Comparison of ENCODE assay signal across 1 cellular context in the genomic region with DNA sequence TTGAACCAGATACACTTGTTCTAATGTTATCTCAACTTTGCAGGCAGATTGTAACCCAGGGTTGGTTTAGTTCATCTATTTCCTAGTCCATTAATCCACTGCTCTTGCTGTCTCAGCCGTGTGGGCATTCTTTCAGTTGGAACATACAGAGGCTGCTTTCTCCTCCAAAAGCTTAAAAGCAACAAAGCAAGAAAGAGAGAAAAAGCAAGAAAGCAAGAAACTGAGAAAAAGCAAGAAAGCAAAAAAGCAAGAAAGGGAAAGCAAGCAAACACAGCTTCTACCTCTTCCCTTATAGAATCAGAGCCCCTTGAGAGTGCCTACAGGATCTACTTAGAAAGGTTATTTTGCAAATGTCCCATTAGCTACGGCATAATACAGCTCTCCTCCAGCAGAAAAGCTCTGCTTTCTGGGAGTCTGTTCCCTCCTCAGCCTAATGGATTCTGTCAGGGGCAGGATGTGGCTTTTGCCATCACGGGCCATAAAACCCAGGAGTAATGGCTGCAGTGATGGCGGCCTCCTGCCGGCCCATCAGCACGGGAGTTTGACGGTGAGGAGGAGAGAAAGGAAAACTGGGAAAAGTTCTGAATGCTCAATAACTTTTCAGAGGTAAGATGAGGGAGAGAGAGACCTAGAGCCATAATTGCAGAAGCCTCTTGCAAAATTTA.
A peak's percentile ranks its signal among the peaks of the same experiment; 100 is the strongest.
TF ChIP-seq lines count a peak whose summit lies in the region.

No MANE protein-coding gene starts in this region.

TF ChIP-seq in K562, 482 proteins besides CTCF, POLR2A, EP300 and RAD21 (continued from another document and continues in another):
- TF ChIP-seq CHD1 (IDR thresholded peaks at IDR 0.05; ENCODE audit: low read length) (no peak), CBX2 (IDR thresholded peaks at IDR 0.05; ENCODE audit: insufficient read depth, low read length, poor library complexity, severe bottlenecking) (no peak), SAFB (IDR thresholded peaks at IDR 0.05; ENCODE audit: borderline replicate concordance, low read depth, low read length) (no peak), MEF2D (tag; conservative IDR thresholded peaks at IDR 0.05; ENCODE audit: low read depth) (no peak), ZC3H11A (IDR thresholded peaks at IDR 0.05; ENCODE audit: low read depth, low read length) (no peak), MYBL2 (IDR thresholded peaks at IDR 0.05; ENCODE audit: low read depth) (no peak), MYBL2 (CRISPR knock-in tag; IDR thresholded peaks at IDR 0.05; ENCODE audit: borderline replicate concordance) (no peak), SNIP1 (IDR thresholded peaks at IDR 0.05; ENCODE audit: low read depth) (no peak), HDAC6 (IDR thresholded peaks at IDR 0.05; ENCODE audit: low read depth, low read length) (no peak), ZNF24 (IDR thresholded peaks at IDR 0.05) (no peak), PYGO2 (tag; IDR thresholded peaks at IDR 0.05) (peak; percentile 50; the same call in 1 of the 2 replicates), ZC3H8 (IDR thresholded peaks at IDR 0.05) (no peak), EWSR1 (IDR thresholded peaks at IDR 0.05; ENCODE audit: borderline replicate concordance, low read depth, partially characterized antibody) (no peak), CHD2 (IDR thresholded peaks at IDR 0.05; ENCODE audit: low read depth, low read length) (no peak), FOXJ3 (CRISPR knock-in tag; IDR thresholded peaks at IDR 0.05) (no peak), CREM (IDR thresholded peaks at IDR 0.05; ENCODE audit: low read depth) (peak; percentile 2; the same call in 1 of the 2 replicates), ZNF444 (CRISPR knock-in tag; IDR thresholded peaks at IDR 0.05) (no peak), NELFE (IDR thresholded peaks at IDR 0.05; ENCODE audit: insufficient read depth, insufficient read length) (no peak), RHOXF2B (CRISPR knock-in tag; conservative IDR thresholded peaks at IDR 0.05) (no peak), KLF10 (CRISPR knock-in tag; IDR thresholded peaks at IDR 0.05) (no peak), SAFB2 (IDR thresholded peaks at IDR 0.05; ENCODE audit: borderline replicate concordance, low read depth, low read length, severe bottlenecking) (no peak), HNRNPH1 (optimal IDR thresholded peaks at IDR 0.05; ENCODE audit: low read depth, low read length) (no peak), SNRNP70 (optimal IDR thresholded peaks at IDR 0.05; ENCODE audit: low read depth, low read length) (no peak), NCOR1 (IDR thresholded peaks at IDR 0.05) (peak; percentile 85), MAZ (CRISPR knock-in tag; conservative IDR thresholded peaks at IDR 0.05 in 1 of 2, IDR thresholded peaks at IDR 0.05 in 1 of 2) (peak; percentile 16 to 17; a peak in 1 of 4 replicates), CBFA2T2 (conservative IDR thresholded peaks at IDR 0.05) (peak; percentile 78), SRSF9 (IDR thresholded peaks at IDR 0.05; ENCODE audit: borderline replicate concordance, low read depth, low read length) (no peak), HCFC1 (IDR thresholded peaks at IDR 0.05; ENCODE audit: low read depth, low read length) (no peak), KLF6 (CRISPR knock-in tag; IDR thresholded peaks at IDR 0.05; ENCODE audit: borderline replicate concordance) (no peak), KAT2B (IDR thresholded peaks at IDR 0.05; ENCODE audit: low read depth, low read length) (no peak), KAT7 (CRISPR knock-in tag; IDR thresholded peaks at IDR 0.05; ENCODE audit: borderline replicate concordance) (0 out of 2 replicates have a peak, but pooled peaks have one; percentile 61), ZFP30 (CRISPR knock-in tag; IDR thresholded peaks at IDR 0.05; ENCODE audit: borderline replicate concordance) (no peak)
- TF ChIP-seq, protein P1, sequence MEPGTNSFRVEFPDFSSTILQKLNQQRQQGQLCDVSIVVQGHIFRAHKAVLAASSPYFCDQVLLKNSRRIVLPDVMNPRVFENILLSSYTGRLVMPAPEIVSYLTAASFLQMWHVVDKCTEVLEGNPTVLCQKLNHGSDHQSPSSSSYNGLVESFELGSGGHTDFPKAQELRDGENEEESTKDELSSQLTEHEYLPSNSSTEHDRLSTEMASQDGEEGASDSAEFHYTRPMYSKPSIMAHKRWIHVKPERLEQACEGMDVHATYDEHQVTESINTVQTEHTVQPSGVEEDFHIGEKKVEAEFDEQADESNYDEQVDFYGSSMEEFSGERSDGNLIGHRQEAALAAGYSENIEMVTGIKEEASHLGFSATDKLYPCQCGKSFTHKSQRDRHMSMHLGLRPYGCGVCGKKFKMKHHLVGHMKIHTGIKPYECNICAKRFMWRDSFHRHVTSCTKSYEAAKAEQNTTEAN (CRISPR knock-in tag; IDR thresholded peaks at IDR 0.05), result peak; percentile 30; the same call in 1 of the 2 replicates
- TF ChIP-seq, protein P2, sequence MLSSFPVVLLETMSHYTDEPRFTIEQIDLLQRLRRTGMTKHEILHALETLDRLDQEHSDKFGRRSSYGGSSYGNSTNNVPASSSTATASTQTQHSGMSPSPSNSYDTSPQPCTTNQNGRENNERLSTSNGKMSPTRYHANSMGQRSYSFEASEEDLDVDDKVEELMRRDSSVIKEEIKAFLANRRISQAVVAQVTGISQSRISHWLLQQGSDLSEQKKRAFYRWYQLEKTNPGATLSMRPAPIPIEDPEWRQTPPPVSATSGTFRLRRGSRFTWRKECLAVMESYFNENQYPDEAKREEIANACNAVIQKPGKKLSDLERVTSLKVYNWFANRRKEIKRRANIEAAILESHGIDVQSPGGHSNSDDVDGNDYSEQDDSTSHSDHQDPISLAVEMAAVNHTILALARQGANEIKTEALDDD (IDR thresholded peaks at IDR 0.05), result peak; percentile 97
- TF ChIP-seq, protein P3, sequence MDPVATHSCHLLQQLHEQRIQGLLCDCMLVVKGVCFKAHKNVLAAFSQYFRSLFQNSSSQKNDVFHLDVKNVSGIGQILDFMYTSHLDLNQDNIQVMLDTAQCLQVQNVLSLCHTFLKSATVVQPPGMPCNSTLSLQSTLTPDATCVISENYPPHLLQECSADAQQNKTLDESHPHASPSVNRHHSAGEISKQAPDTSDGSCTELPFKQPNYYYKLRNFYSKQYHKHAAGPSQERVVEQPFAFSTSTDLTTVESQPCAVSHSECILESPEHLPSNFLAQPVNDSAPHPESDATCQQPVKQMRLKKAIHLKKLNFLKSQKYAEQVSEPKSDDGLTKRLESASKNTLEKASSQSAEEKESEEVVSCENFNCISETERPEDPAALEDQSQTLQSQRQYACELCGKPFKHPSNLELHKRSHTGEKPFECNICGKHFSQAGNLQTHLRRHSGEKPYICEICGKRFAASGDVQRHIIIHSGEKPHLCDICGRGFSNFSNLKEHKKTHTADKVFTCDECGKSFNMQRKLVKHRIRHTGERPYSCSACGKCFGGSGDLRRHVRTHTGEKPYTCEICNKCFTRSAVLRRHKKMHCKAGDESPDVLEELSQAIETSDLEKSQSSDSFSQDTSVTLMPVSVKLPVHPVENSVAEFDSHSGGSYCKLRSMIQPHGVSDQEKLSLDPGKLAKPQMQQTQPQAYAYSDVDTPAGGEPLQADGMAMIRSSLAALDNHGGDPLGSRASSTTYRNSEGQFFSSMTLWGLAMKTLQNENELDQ (CRISPR knock-in tag; IDR thresholded peaks at IDR 0.05; ENCODE audit: borderline replicate concordance), result no peak
- TF ChIP-seq, protein P4, sequence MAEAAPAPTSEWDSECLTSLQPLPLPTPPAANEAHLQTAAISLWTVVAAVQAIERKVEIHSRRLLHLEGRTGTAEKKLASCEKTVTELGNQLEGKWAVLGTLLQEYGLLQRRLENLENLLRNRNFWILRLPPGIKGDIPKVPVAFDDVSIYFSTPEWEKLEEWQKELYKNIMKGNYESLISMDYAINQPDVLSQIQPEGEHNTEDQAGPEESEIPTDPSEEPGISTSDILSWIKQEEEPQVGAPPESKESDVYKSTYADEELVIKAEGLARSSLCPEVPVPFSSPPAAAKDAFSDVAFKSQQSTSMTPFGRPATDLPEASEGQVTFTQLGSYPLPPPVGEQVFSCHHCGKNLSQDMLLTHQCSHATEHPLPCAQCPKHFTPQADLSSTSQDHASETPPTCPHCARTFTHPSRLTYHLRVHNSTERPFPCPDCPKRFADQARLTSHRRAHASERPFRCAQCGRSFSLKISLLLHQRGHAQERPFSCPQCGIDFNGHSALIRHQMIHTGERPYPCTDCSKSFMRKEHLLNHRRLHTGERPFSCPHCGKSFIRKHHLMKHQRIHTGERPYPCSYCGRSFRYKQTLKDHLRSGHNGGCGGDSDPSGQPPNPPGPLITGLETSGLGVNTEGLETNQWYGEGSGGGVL (CRISPR knock-in tag; IDR thresholded peaks at IDR 0.05), result no peak
- TF ChIP-seq, protein P5, sequence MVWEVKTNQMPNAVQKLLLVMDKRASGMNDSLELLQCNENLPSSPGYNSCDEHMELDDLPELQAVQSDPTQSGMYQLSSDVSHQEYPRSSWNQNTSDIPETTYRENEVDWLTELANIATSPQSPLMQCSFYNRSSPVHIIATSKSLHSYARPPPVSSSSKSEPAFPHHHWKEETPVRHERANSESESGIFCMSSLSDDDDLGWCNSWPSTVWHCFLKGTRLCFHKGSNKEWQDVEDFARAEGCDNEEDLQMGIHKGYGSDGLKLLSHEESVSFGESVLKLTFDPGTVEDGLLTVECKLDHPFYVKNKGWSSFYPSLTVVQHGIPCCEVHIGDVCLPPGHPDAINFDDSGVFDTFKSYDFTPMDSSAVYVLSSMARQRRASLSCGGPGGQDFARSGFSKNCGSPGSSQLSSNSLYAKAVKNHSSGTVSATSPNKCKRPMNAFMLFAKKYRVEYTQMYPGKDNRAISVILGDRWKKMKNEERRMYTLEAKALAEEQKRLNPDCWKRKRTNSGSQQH (CRISPR knock-in tag; IDR thresholded peaks at IDR 0.05), result no peak
- TF ChIP-seq, protein P6, sequence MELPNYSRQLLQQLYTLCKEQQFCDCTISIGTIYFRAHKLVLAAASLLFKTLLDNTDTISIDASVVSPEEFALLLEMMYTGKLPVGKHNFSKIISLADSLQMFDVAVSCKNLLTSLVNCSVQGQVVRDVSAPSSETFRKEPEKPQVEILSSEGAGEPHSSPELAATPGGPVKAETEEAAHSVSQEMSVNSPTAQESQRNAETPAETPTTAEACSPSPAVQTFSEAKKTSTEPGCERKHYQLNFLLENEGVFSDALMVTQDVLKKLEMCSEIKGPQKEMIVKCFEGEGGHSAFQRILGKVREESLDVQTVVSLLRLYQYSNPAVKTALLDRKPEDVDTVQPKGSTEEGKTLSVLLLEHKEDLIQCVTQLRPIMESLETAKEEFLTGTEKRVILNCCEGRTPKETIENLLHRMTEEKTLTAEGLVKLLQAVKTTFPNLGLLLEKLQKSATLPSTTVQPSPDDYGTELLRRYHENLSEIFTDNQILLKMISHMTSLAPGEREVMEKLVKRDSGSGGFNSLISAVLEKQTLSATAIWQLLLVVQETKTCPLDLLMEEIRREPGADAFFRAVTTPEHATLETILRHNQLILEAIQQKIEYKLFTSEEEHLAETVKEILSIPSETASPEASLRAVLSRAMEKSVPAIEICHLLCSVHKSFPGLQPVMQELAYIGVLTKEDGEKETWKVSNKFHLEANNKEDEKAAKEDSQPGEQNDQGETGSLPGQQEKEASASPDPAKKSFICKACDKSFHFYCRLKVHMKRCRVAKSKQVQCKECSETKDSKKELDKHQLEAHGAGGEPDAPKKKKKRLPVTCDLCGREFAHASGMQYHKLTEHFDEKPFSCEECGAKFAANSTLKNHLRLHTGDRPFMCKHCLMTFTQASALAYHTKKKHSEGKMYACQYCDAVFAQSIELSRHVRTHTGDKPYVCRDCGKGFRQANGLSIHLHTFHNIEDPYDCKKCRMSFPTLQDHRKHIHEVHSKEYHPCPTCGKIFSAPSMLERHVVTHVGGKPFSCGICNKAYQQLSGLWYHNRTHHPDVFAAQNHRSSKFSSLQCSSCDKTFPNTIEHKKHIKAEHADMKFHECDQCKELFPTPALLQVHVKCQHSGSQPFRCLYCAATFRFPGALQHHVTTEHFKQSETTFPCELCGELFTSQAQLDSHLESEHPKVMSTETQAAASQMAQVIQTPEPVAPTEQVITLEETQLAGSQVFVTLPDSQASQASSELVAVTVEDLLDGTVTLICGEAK (IDR thresholded peaks at IDR 0.05), result no peak
- TF ChIP-seq, protein P6 (CRISPR knock-in tag; IDR thresholded peaks at IDR 0.05), result no peak
- TF ChIP-seq, protein P7, sequence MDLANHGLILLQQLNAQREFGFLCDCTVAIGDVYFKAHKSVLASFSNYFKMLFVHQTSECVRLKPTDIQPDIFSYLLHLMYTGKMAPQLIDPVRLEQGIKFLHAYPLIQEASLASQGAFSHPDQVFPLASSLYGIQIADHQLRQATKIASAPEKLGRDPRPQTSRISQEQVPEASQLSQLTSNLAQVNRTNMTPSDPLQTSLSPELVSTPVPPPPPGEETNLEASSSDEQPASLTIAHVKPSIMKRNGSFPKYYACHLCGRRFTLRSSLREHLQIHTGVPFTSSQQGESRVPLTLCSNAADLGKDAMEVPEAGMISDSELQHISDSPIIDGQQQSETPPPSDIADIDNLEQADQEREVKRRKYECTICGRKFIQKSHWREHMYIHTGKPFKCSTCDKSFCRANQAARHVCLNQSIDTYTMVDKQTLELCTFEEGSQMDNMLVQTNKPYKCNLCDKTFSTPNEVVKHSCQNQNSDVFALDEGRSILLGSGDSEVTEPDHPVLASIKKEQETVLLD (IDR thresholded peaks at IDR 0.05), result no peak; the same call in 1 of the 2 replicates
- TF ChIP-seq, protein P8, sequence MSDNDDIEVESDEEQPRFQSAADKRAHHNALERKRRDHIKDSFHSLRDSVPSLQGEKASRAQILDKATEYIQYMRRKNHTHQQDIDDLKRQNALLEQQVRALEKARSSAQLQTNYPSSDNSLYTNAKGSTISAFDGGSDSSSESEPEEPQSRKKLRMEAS (CRISPR knock-in tag; IDR thresholded peaks at IDR 0.05), result no peak
